In genomic region chr19:7340959-7341837, GRCh38 we compare ENCODE assay signal across 1 cellular context.
TF ChIP-seq lines count a peak whose summit lies in the region.

No MANE protein-coding gene starts in this region.

TF ChIP-seq in GM12878, 131 proteins besides CTCF, POLR2A, EP300 and RAD21 (continued from another document):
- TF ChIP-seq ZBTB40 (IDR thresholded peaks at IDR 0.05; ENCODE audit: borderline replicate concordance) (no peak), SMC3 (IDR thresholded peaks at IDR 0.05; ENCODE audit: borderline replicate concordance, low read length) (peak; percentile 95), FOXM1 (IDR thresholded peaks at IDR 0.05; ENCODE audit: low read depth, low read length) (peak; percentile 73; the same call in 1 of the 2 replicates), SIX5 (IDR thresholded peaks at IDR 0.05; ENCODE audit: low read depth, low read length, severe bottlenecking) (no peak), CREB1 (IDR thresholded peaks at IDR 0.05; ENCODE audit: low read depth) (no peak), IKZF1 (conservative IDR thresholded peaks at IDR 0.05) (peak; percentile 92), PAX5 (IDR thresholded peaks at IDR 0.05; ENCODE audit: borderline replicate concordance, low read depth, low read length) (no peak; the same call in 1 of the 2 replicates), ZNF24 (IDR thresholded peaks at IDR 0.05) (no peak), NKRF (conservative IDR thresholded peaks at IDR 0.05) (no peak; the same call in 1 of the 2 replicates), BHLHE40 (IDR thresholded peaks at IDR 0.05; ENCODE audit: borderline replicate concordance in 1 of 2, low read depth in 2 of 2, low read length in 1 of 2) (peak in 1 of 2 experiments; percentile 29; a peak in 1 of 4 replicates), NBN (IDR thresholded peaks at IDR 0.05) (peak; percentile 88), ELK1 (IDR thresholded peaks at IDR 0.05; ENCODE audit: low read depth, low read length) (no peak), HSF1 (IDR thresholded peaks at IDR 0.05; ENCODE audit: low read depth, low read length) (no peak), ESRRA (IDR thresholded peaks at IDR 0.05; ENCODE audit: low read length) (no peak), TBL1XR1 (IDR thresholded peaks at IDR 0.05; ENCODE audit: low read depth, low read length) (0 out of 2 replicates have a peak, but pooled peaks have one; percentile 39), USF1 (IDR thresholded peaks at IDR 0.05; ENCODE audit: borderline replicate concordance, extremely low read length, insufficient read depth, low read depth, low read length) (no peak), SIN3A (IDR thresholded peaks at IDR 0.05; ENCODE audit: low read depth, low read length) (no peak), ZBTB4 (CRISPR knock-in tag; IDR thresholded peaks at IDR 0.05) (no peak), MXI1 (IDR thresholded peaks at IDR 0.05; ENCODE audit: low read depth, low read length) (no peak)
